In genomic region chr2:84927275-84927627, GRCh38 we compare ENCODE assay signal across 7 cellular contexts. TPM values are rescaled to one million over a fixed set of nuclear protein-coding genes. Genes with fewer than 3 reads are reported as not detected.
DNase-seq lines count a peak whose midpoint lies in the region; ATAC-seq and TF ChIP-seq lines count a peak whose summit lies in the region.

No MANE protein-coding gene starts in this region.

- no peak overlapping the region for H2BK12ac ChIP-seq in H9 (ENCODE audit: insufficient read length, low read depth, low read length)

- intact Hi-C loops in CD4-positive, alpha-beta T cell (cut with DNase I, micrococcal nuclease) = loop anchor here (1.0 to 5.0 kb wide), 9 partner anchors 20 to 432 kb away; partner anchors contain the start of gene KCMF1 (in 1 of the 2)
- intact Hi-C loops in natural killer cell (cut with micrococcal nuclease) = loop anchor here (2.0 kb wide), 2 partner anchors 46 to 88 kb away; partner anchors contain the start of gene TRABD2A

- H3K79me2 ChIP-seq in H9 (ENCODE audit: insufficient read depth, low read length) = no peaks in the 10 kb centered on the region

- no peaks in the 10 kb centered on the region for H3K36me3 Mint-ChIP-seq in CD4-positive, alpha-beta T cell (ENCODE audit: low read depth)
- H3K36me3 Mint-ChIP-seq in H9 (ENCODE audit: insufficient read depth in 1 of 3, low read depth in 3 of 3) (no peaks in the 10 kb centered on the region), natural killer cell (no peaks in the 10 kb centered on the region)
- H3K36me3 Mint-ChIP-seq in activated naive CD8-positive, alpha-beta T cell = no peaks in the 10 kb centered on the region

- peaks cover 49% of the 10 kb centered on the region for H3K4me1 Mint-ChIP-seq in CD4-positive, alpha-beta T cell (ENCODE audit: low read depth)
- H3K4me1 Mint-ChIP-seq in H9 (peaks cover 25 to 31% of the 10 kb centered on the region in 2 experiments), natural killer cell (peaks cover 21 to 28% of the 10 kb centered on the region in 2 donors)
- H3K4me1 Mint-ChIP-seq in activated naive CD8-positive, alpha-beta T cell (ENCODE audit: low read depth) = peaks cover 50% of the 10 kb centered on the region

- no peak overlapping the region for H3K23ac ChIP-seq in H9 (ENCODE audit: insufficient read length, low read depth, low read length)

- no CpG with 5 or more reads among the region's 3 CpGs for WGBS in H9 (ENCODE audit: extremely low coverage, insufficient read length, low lambda C conversion rate)

- no peaks in the 10 kb centered on the region for H3K27me3 ChIP-seq in CD4-positive, alpha-beta T cell (ENCODE audit: control insufficient read depth, insufficient read depth, low read length)
- H3K27me3 ChIP-seq in H9 (ENCODE audit: insufficient read depth, low read length) = no peaks in the 10 kb centered on the region

- no peak overlapping the region for H4K8ac ChIP-seq in H9 (replicated peaks; ENCODE audit: insufficient read length, low read depth, low read length)

- H3K9ac ChIP-seq in H9 (ENCODE audit: extremely low read depth, insufficient read length, low read length) = no peak overlapping the region

- no peaks in the 10 kb centered on the region for H3K27me3 Mint-ChIP-seq in CD4-positive, alpha-beta T cell
- H3K27me3 Mint-ChIP-seq in H9 (ENCODE audit: low read depth) = peaks cover 12% of the 10 kb centered on the region
- no peaks in the 10 kb centered on the region for H3K27me3 Mint-ChIP-seq in activated naive CD8-positive, alpha-beta T cell
- H3K27me3 Mint-ChIP-seq in natural killer cell (ENCODE audit: low read depth in 2 of 2) = no peaks in the 10 kb centered on the region

- H2AFZ ChIP-seq in H9 (ENCODE audit: low read length) = no peak overlapping the region

- H3K56ac ChIP-seq in H9 (ENCODE audit: insufficient read length, low read depth, low read length) = no peak overlapping the region

- H3K27ac ChIP-seq in CD4-positive, alpha-beta T cell (ENCODE audit: low read depth, low read length) = no peak overlapping the region
- H3K27ac ChIP-seq in H9 (ENCODE audit: insufficient read length, low read depth, low read length) = no peak overlapping the region

- H3K9me3 ChIP-seq in CD4-positive, alpha-beta T cell (ENCODE audit: control insufficient read depth, low read length) = no peaks in the 10 kb centered on the region
- H3K9me3 ChIP-seq in H9 (ENCODE audit: control insufficient read depth, low read depth, low read length) = no peaks in the 10 kb centered on the region

- no peak overlapping the region for H2BK120ac ChIP-seq in H9 (ENCODE audit: low read depth, low read length, poor library complexity, severe bottlenecking)

- peak; percentile 12 for TF ChIP-seq CTCF in CD4-positive, alpha-beta T cell (IDR thresholded peaks at IDR 0.05)
- TF ChIP-seq CTCF in H9 (conservative IDR thresholded peaks at IDR 0.05) (no peak), natural killer cell (IDR thresholded peaks at IDR 0.05) (peak; percentile 22)

- H4K5ac ChIP-seq in H9 (ENCODE audit: insufficient read length, low read depth, low read length) = no peak overlapping the region

- CTCF ChIA-PET in CD4-positive, alpha-beta T cell (lab: Charles Lee) = interaction anchor here (2.2 to 7.0 kb wide), 4 partner anchors 14 to 47 kb away, joined by 15 to 117 read pairs (median 40); partner anchors contain the start of genes KCMF1 and TRABD2A

- H3K4me3 Mint-ChIP-seq in CD4-positive, alpha-beta T cell = peak overlapping the region; percentile 91
- H3K4me3 Mint-ChIP-seq in H9 (no peak overlapping the region), natural killer cell (peak overlapping the region; percentile 98)
- H3K4me3 Mint-ChIP-seq in activated naive CD8-positive, alpha-beta T cell = peak overlapping the region; percentile 98

- H3T11ph ChIP-seq in H9 (ENCODE audit: low read length) = no peak overlapping the region

- H3K18ac ChIP-seq in H9 (ENCODE audit: insufficient read length, low read depth, low read length) = no peak overlapping the region

- H2BK20ac ChIP-seq in H9 (ENCODE audit: low read depth, low read length, poor library complexity, severe bottlenecking) = no peak overlapping the region

- no peak overlapping the region for H2BK15ac ChIP-seq in H9 (ENCODE audit: low read depth, low read length)

- DNase-seq in CD4-positive, alpha-beta T cell = no peak
- no peak for DNase-seq in H9
- no peak for DNase-seq in natural killer cell
- DNase-seq in inferior parietal cortex (ENCODE audit: extremely low spot score) = no peak
- no peak for DNase-seq in AG20443 (ENCODE audit: low spot score)
- DNase-seq in SHP77 treated with DMSO at 0.1 percent for 48 hours (lab: John Stamatoyannopoulos, UW) = no peak

- H4K20me1 ChIP-seq in H9 (ENCODE audit: control insufficient read depth, insufficient read depth, insufficient read length) = no peaks in the 10 kb centered on the region

- no peak overlapping the region for H3K4ac ChIP-seq in H9 (ENCODE audit: low read depth, low read length)

- no peak overlapping the region for H3K14ac ChIP-seq in H9 (ENCODE audit: insufficient read depth, low read length)

- no peaks in the 10 kb centered on the region for H3K79me1 ChIP-seq in H9 (ENCODE audit: insufficient read depth, low read depth, low read length, poor library complexity, severe bottlenecking)

- POLR2A ChIA-PET in CD4-positive, alpha-beta T cell (lab: Charles Lee) = interaction anchor here (2.0 to 3.2 kb wide), 4 partner anchors 11 to 88 kb away, joined by 18 to 47 read pairs (median 40); no protein-coding TSS in a partner anchor

- peak overlapping the region; percentile 85 for H3K27ac Mint-ChIP-seq in CD4-positive, alpha-beta T cell
- no peak overlapping the region; a peak in 1 of 7 replicates for H3K27ac Mint-ChIP-seq in H9
- H3K27ac Mint-ChIP-seq in activated naive CD8-positive, alpha-beta T cell = peak overlapping the region; percentile 95
- H3K27ac Mint-ChIP-seq in natural killer cell = peak overlapping the region; percentile 71 to 77

- H3K9me3 Mint-ChIP-seq in CD4-positive, alpha-beta T cell = no peaks in the 10 kb centered on the region
- no peaks in the 10 kb centered on the region; a peak in 1 of 5 replicates for H3K9me3 Mint-ChIP-seq in H9
- no peaks in the 10 kb centered on the region for H3K9me3 Mint-ChIP-seq in activated naive CD8-positive, alpha-beta T cell (ENCODE audit: low read depth)
- H3K9me3 Mint-ChIP-seq in natural killer cell = no peaks in the 10 kb centered on the region

- no peak overlapping the region for H2BK5ac ChIP-seq in H9 (ENCODE audit: insufficient read length, low read length)

- H3K23me2 ChIP-seq in H9 (ENCODE audit: insufficient read length, low read depth, low read length, poor library complexity, severe bottlenecking) = peaks cover 5% of the 10 kb centered on the region

- peak overlapping the region; percentile 47 for H3K4me2 ChIP-seq in H9 (ENCODE audit: insufficient read depth, insufficient read length, low read length)

- no peak for ATAC-seq in CD4-positive, alpha-beta T cell (ENCODE audit: poor library complexity)
- no peak for ATAC-seq in natural killer cell

- peaks cover 2% of the 10 kb centered on the region; the same call in 1 of the 2 replicates for H3K4me1 ChIP-seq in H9 (ENCODE audit: insufficient read depth, low read length)

- no peak overlapping the region for H2AK5ac ChIP-seq in H9 (ENCODE audit: insufficient read length, low read length)

- H4K91ac ChIP-seq in H9 (ENCODE audit: insufficient read length, low read depth, low read length) = no peak overlapping the region

RNA-seq across cellular contexts. Expression of gene TMSB10, which starts 21.8 kb away (rescaled TPM):
- 1,000 to 10,000 TPM; 1,969 to 2,001 TPM for total RNA-seq in CD4-positive, alpha-beta T cell
- 755 and 770 TPM in 2 replicates for total RNA-seq in H9 (2021)
- 1,000 to 10,000 TPM; 1,247 to 1,683 (median 1,557) TPM for total RNA-seq in natural killer cell

RNA-seq across cellular contexts. Expression of gene KCMF1, which starts 43.7 kb away (rescaled TPM):
- 10 to 100 TPM; 72.4 to 78.0 TPM for total RNA-seq in CD4-positive, alpha-beta T cell
- total RNA-seq in H9 (2021) = 110 and 113 TPM in 2 replicates
- 10 to 100 TPM; 70.8 to 81.4 (median 77.1) TPM for total RNA-seq in natural killer cell

RNA-seq across cellular contexts. Expression of gene TRABD2A, which starts 46.4 kb away (rescaled TPM):
- total RNA-seq in CD4-positive, alpha-beta T cell = 100 to 1,000 TPM; 166 to 170 TPM
- total RNA-seq in H9 (2021) = 1.4 and 1.7 TPM in 2 replicates
- total RNA-seq in natural killer cell = 1 to 10 TPM; 1.4 to 6.3 (median 6.3) TPM

Comparison
In these comparisons a context has a peak if more than half of its experiments do, and no peak if none do; other contexts are left out.
1. H3K27ac Mint-ChIP-seq: peak in CD4-positive, alpha-beta T cell (single experiment), activated naive CD8-positive, alpha-beta T cell (single experiment) and natural killer cell (2 of 2); none in H9 (0 of 3).
2. H3K4me3 Mint-ChIP-seq: peak in CD4-positive, alpha-beta T cell (single experiment), activated naive CD8-positive, alpha-beta T cell (single experiment) and natural killer cell (single experiment); none in H9 (0 of 2).
3. RNA of gene TRABD2A, which starts 46.4 kb away (total RNA-seq): 166 to 170 TPM in CD4-positive, alpha-beta T cell; 1.4 to 6.3 TPM in natural killer cell and 1.4 to 1.7 TPM in H9; every median in the first group is over 10 times any median in the second.